Comparison of ENCODE assay signal across 26 cellular contexts in genomic region chr10:70321897-70322890, GRCh38. TPM values are rescaled to one million over a fixed set of nuclear protein-coding genes. Genes with fewer than 3 reads are reported as not detected.
DNase-seq lines count a peak whose midpoint lies in the region; ATAC-seq and TF ChIP-seq lines count a peak whose summit lies in the region.
"Had no signal": no experiment of that assay in that cellular context is flagged by ENCODE, and none has a peak within 500 bp of the region (broad histone marks: within the 10 kb centered on the region; RNA-seq: fewer than 3 reads in every experiment).

No MANE protein-coding gene starts in this region.

- H3K36me3 ChIP-seq in BLaER1 = peaks cover 4% of the 10 kb centered on the region; the same call in 1 of the 2 replicates
- H3K36me3 ChIP-seq in right lobe of liver = peaks cover 0 to 6% (median 0%) of the 10 kb centered on the region in 4 donors
- H3K36me3 ChIP-seq: gastrocnemius medialis, tibial artery had no signal

- H3K4me1 Mint-ChIP-seq in activated T-helper 17 cell treated with anti-CD3 and anti-CD28 coated beads, Interleukin-2, amount 50 U/mL, for 72 hours = no peaks in the 10 kb centered on the region

- TF ChIP-seq CTCF in right lobe of liver (IDR thresholded peaks at IDR 0.05) = no peak

- H3K9ac ChIP-seq in BLaER1 = no peak overlapping the region
- H3K9ac ChIP-seq: KMS-11 had no signal

- peaks cover 66% of the 10 kb centered on the region for H3K4me1 ChIP-seq in BLaER1
- H3K4me1 ChIP-seq in right lobe of liver = peaks cover 0 to 25% (median 14%) of the 10 kb centered on the region in 4 donors

- no peaks in the 10 kb centered on the region for H3K9me3 Mint-ChIP-seq in activated T-helper 17 cell treated with anti-CD3 and anti-CD28 coated beads, Interleukin-2, amount 50 U/mL, for 72 hours
- H3K9me3 Mint-ChIP-seq: naive B cell had no signal

- H3K4me2 ChIP-seq in BLaER1 = peak overlapping the region; percentile 91
- H3K4me2 ChIP-seq: KMS-11 had no signal

- H3K27ac ChIP-seq in BLaER1 (no peak overlapping the region; the same call in 1 of the 2 replicates), right lobe of liver (no peak overlapping the region)
- H3K27ac ChIP-seq: KMS-11, RWPE1, tibial artery had no signal

- H3K9me3 ChIP-seq in BLaER1 = no peaks in the 10 kb centered on the region
- H3K9me3 ChIP-seq in right lobe of liver = no peaks in the 10 kb centered on the region
- H3K9me3 ChIP-seq: gastrocnemius medialis, tibial artery had no signal

- peak overlapping the region; percentile 66 for H3K27ac Mint-ChIP-seq in activated T-helper 17 cell treated with anti-CD3 and anti-CD28 coated beads, Interleukin-2, amount 50 U/mL, for 72 hours

- 57% methylated on average over 6 of the region's 19 CpGs for WGBS in right lobe of liver (ENCODE audit: insufficient coverage, low coverage, low lambda C conversion rate, missing lambda C conversion rate)

- H3K27me3 ChIP-seq in BLaER1 (no peaks in the 10 kb centered on the region), right lobe of liver (no peaks in the 10 kb centered on the region)
- H3K27me3 ChIP-seq: gastrocnemius medialis, tibial artery had no signal

- intact Hi-C loops in right lobe of liver (cut with DNase I) = no loop called here

- no peak for TF ChIP-seq POLR2A in right lobe of liver (IDR thresholded peaks at IDR 0.05)

- no peaks in the 10 kb centered on the region for H3K27me3 Mint-ChIP-seq in activated T-helper 17 cell treated with anti-CD3 and anti-CD28 coated beads, Interleukin-2, amount 50 U/mL, for 72 hours

- peaks cover 73% of the 10 kb centered on the region for H4K20me1 ChIP-seq in BLaER1

- H3K4me3 ChIP-seq in BLaER1 (no peak overlapping the region), right lobe of liver (peak overlapping the region in 2 of 3 donors; percentile 74 to 89)
- H3K4me3 ChIP-seq: gastrocnemius medialis, skin epidermis, tibial artery had no signal

- no peak overlapping the region for H3K4me3 Mint-ChIP-seq in activated T-helper 17 cell treated with anti-CD3 and anti-CD28 coated beads, Interleukin-2, amount 50 U/mL, for 72 hours

- ATAC-seq in activated T-helper 17 cell treated with anti-CD3 and anti-CD28 coated beads, Interleukin-2, amount 50 U/mL, for 72 hours (replicated peaks) = no peak
- ATAC-seq in right lobe of liver = peak in 1 of 4 donors; percentile 25
- ATAC-seq in HG03135 (IDR thresholded peaks at IDR 0.05; ENCODE audit: unreplicated experiment) = no peak
- ATAC-seq: esophagus mucosa, gastrocnemius medialis had no signal

- DNase-seq in CMK (ENCODE audit: low read depth) (peak; percentile 85), right lobe of liver (no peak), RKO (ENCODE audit: low spot score) (no peak), NOMO-1 treated with DMSO at 0.1 percent for 48 hours (lab: John Stamatoyannopoulos, UW; ENCODE audit: unreplicated experiment) (no peak), CD1c-positive myeloid dendritic cell (ENCODE audit: extremely low spot score) (no peak)
- DNase-seq: activated CD4-positive, alpha-beta T cell treated with anti-CD3 and anti-CD28 coated beads for 4 hours; activated CD8-positive, alpha-beta memory T cell treated with anti-CD3 and anti-CD28 coated beads, Interleukin-2, amount 50 U/mL, for 4 hours; activated effector memory CD4-positive, alpha-beta T cell treated with anti-CD3 and anti-CD28 coated beads, Interleukin-2, amount 50 U/mL, for 16 hours; anterior cingulate cortex; central memory CD4-positive, alpha-beta T cell; COR-L47; DND-41; GOT3; naive B cell; NCI-H187 treated with DMSO at 0.1 percent for 48 hours; NCI-H446; stimulated activated naive CD4-positive, alpha-beta T cell treated with Interleukin-2 at 50 U/mL for 16 hours had no signal

- no peaks in the 10 kb centered on the region for H3K36me3 Mint-ChIP-seq in activated T-helper 17 cell treated with anti-CD3 and anti-CD28 coated beads, Interleukin-2, amount 50 U/mL, for 72 hours (ENCODE audit: low read depth)
- H3K36me3 Mint-ChIP-seq: naive B cell had no signal

RNA-seq across cellular contexts. Expression of gene NPFFR1, which starts 38.4 kb away (rescaled TPM):
- total RNA-seq in activated T-helper 17 cell treated with anti-CD3 and anti-CD28 coated beads, Interleukin-2, amount 50 U/mL, for 72 hours = not detected
- not detected for total RNA-seq in right lobe of liver
